15 cellular contexts compared by ENCODE assay signal in the genomic region with DNA sequence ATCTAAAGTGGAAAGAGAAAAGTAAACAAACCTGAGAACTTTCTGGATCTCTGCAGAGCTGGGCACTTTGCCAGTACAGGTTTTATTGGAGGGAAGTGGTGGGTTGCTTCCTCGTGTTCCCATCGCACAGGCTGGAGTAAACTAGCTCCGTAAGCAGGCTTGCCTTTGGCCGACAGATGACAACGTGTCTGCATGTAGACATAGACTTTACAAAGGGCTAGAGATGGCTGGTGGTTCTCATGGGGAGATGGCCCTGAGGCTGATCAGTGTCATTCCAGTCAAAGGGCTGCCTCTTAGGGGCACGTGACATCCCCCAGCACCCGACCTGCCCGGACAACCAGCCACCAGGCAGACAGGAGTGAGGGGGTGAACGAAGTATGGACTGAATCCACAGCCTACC.
"Had no signal": no experiment of that assay in that cellular context is flagged by ENCODE, and none has a peak within 500 bp of the region (broad histone marks: within the 10 kb centered on the region; RNA-seq: fewer than 3 reads in every experiment).

No MANE protein-coding gene starts in this region.

- H3K9me3 ChIP-seq: psoas muscle, suprapubic skin had no signal

- H3K4me3 ChIP-seq: cardiac muscle cell, esophagus muscularis mucosa, gastroesophageal sphincter, heart left ventricle, left ventricle myocardium inferior, psoas muscle, skin epidermis, suprapubic skin had no signal

- ATAC-seq: activated CD4-positive, alpha-beta T cell treated with anti-CD3 and anti-CD28 coated beads for 36 hours; gastroesophageal sphincter; psoas muscle; stimulated activated naive CD8-positive, alpha-beta T cell treated with anti-CD3 and anti-CD28 coated beads, Interleukin-15, amount 100 ng/mL, for 72 hours had no signal

- H3K4me1 ChIP-seq: esophagus muscularis mucosa, gastroesophageal sphincter, heart left ventricle, left ventricle myocardium inferior, psoas muscle, suprapubic skin had no signal

- H3K27ac ChIP-seq: cardiac muscle cell, esophagus muscularis mucosa, gastroesophageal sphincter, heart left ventricle, left ventricle myocardium inferior, psoas muscle, skin epidermis, suprapubic skin had no signal

- DNase-seq: activated naive CD4-positive, alpha-beta T cell; activated T-cell treated with anti-CD3 and anti-CD28 coated beads for 4 hours; effector memory CD4-positive, alpha-beta T cell; left ventricle myocardium inferior; naive B cell; stimulated activated CD4-positive, alpha-beta T cell treated with anti-CD3 and anti-CD28 coated beads, Interleukin-4, amount 100 ng/mL, for 1 hour; stimulated activated naive CD8-positive, alpha-beta T cell treated with anti-CD3 and anti-CD28 coated beads, Interleukin-15, amount 100 ng/mL, for 72 hours had no signal

- H3K36me3 ChIP-seq: cardiac muscle cell, esophagus muscularis mucosa, gastroesophageal sphincter, heart left ventricle, left ventricle myocardium inferior, suprapubic skin had no signal
